Comparison of ENCODE assay signal across 16 cellular contexts in the genomic region with DNA sequence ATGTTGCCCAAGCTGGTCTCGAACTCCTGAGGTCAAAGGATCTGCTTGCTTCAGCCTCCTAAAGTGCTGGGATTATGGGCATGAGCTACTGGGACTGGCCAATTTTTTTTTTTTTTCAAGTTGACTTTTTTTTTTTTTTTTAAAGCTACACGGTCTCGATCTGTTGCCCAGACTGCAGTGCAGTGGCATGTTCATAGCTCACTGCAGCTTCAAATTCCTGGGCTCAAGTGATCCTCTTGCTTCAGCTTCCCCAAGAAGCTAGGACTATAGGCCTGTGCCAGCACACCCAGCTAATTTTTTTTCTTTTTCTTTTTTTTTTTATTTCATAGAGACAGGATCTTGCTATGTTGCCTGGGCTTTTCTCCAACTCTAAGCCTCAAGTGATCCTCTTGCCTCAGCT. TPM values are rescaled to one million over a fixed set of nuclear protein-coding genes. Genes with fewer than 3 reads are reported as not detected.
DNase-seq lines count a peak whose midpoint lies in the region; TF ChIP-seq lines count a peak whose summit lies in the region.
"Had no signal": no experiment of that assay in that cellular context is flagged by ENCODE, and none has a peak within 500 bp of the region (broad histone marks: within the 10 kb centered on the region; RNA-seq: fewer than 3 reads in every experiment).

No MANE protein-coding gene starts in this region.

- H3K27ac Mint-ChIP-seq in mesothelial cell of epicardium, result peak overlapping the region; percentile 35
- H3K27ac Mint-ChIP-seq: activated CD8-positive, alpha-beta T cell treated with anti-CD3 and anti-CD28 coated beads for 36 hours; activated naive CD4-positive, alpha-beta T cell treated with anti-CD3 and anti-CD28 coated beads, Interleukin-2, amount 10 ng/mL, durations not matched to agents 7 days and 5 days had no signal

- H3K4me1 ChIP-seq in Karpas-422 (ENCODE audit: low read length), result peaks cover 80% of the 10 kb centered on the region
- H3K4me1 ChIP-seq: colonic mucosa had no signal

- DNase-seq in Caki2 (ENCODE audit: low read depth) (peak; percentile 62), Karpas-422 (peak; percentile 56), fibroblast of gingiva (ENCODE audit: low read depth) (peak; percentile 90), mesothelial cell of epicardium (ENCODE audit: low spot score in 2 of 2, unreplicated experiment in 2 of 2) (no peak), lower leg skin (ENCODE audit: low spot score in 2 of 2) (no peak), islet precursor cell (no peak), SKM-1 (lab: John Stamatoyannopoulos, UW; ENCODE audit: unreplicated experiment) (no peak)
- no peak for DNase-seq in activated effector memory CD4-positive, alpha-beta T cell treated with Interleukin-2 at 50 U/mL for 16 hours
- DNase-seq: activated CD8-positive, alpha-beta T cell treated with anti-CD3 and anti-CD28 coated beads for 36 hours; activated naive CD4-positive, alpha-beta T cell treated with anti-CD3 and anti-CD28 coated beads, Interleukin-2, amount 10 ng/mL, durations not matched to agents 7 days and 5 days; colonic mucosa; foreskin fibroblast; GF-D8; NCI-H187 treated with DMSO at 0.1 percent for 48 hours; NCI-H526 treated with DMSO at 0.1 percent for 48 hours had no signal

- H3K4me2 ChIP-seq in Karpas-422 (ENCODE audit: low read depth, low read length, poor library complexity, severe bottlenecking), result peak overlapping the region; percentile 62

- H3K9ac ChIP-seq in Karpas-422 (ENCODE audit: low read length), result peak overlapping the region; percentile 37

- no peak overlapping the region for H2AFZ ChIP-seq in Karpas-422 (ENCODE audit: low read length)

- no peaks in the 10 kb centered on the region for H3K9me3 ChIP-seq in Karpas-422 (ENCODE audit: low read length)
- H3K9me3 ChIP-seq: colonic mucosa had no signal

- peak overlapping the region; percentile 34; the same call in 1 of the 2 replicates for H3K4me3 ChIP-seq in Karpas-422 (ENCODE audit: low read length)
- no peak overlapping the region for H3K4me3 ChIP-seq in lower leg skin (ENCODE audit: low read depth, poor library complexity, severe bottlenecking)
- H3K4me3 ChIP-seq: colonic mucosa had no signal

- TF ChIP-seq POLR2A in lower leg skin (IDR thresholded peaks at IDR 0.05), result no peak

- TF ChIP-seq CTCF in mesothelial cell of epicardium (IDR thresholded peaks at IDR 0.05; ENCODE audit: unreplicated experiment) (no peak), lower leg skin (IDR thresholded peaks at IDR 0.05) (no peak)

- H3K27ac ChIP-seq in Karpas-422 (ENCODE audit: low read length), result peak overlapping the region; percentile 72
- H3K27ac ChIP-seq: colonic mucosa, RWPE1 had no signal

- H3K4me3 Mint-ChIP-seq in mesothelial cell of epicardium, result no peak overlapping the region
- H3K4me3 Mint-ChIP-seq: activated CD8-positive, alpha-beta T cell treated with anti-CD3 and anti-CD28 coated beads for 36 hours; activated naive CD4-positive, alpha-beta T cell treated with anti-CD3 and anti-CD28 coated beads, Interleukin-2, amount 10 ng/mL, durations not matched to agents 7 days and 5 days had no signal

- in situ Hi-C loops in Caki2 (cut with HindIII; ENCODE audit: low pct_unique_long_range_greater_than_20kb, low sequenced_read_pairs), result no loop called here

- intact Hi-C loops in lower leg skin (cut with DNase I; ENCODE audit: low total_unique reads), result no loop called here

- peaks cover 99% of the 10 kb centered on the region for H3K79me2 ChIP-seq in Karpas-422 (ENCODE audit: low read length)

- H4K20me1 ChIP-seq in Karpas-422 (ENCODE audit: insufficient read depth, low read depth, low read length), result no peaks in the 10 kb centered on the region

- H3K36me3 ChIP-seq in Karpas-422 (ENCODE audit: insufficient read depth, low read length), result no peaks in the 10 kb centered on the region
- H3K36me3 ChIP-seq: colonic mucosa had no signal

- no peaks in the 10 kb centered on the region for H3K36me3 Mint-ChIP-seq in mesothelial cell of epicardium

- no peaks in the 10 kb centered on the region for H3K9me2 ChIP-seq in Karpas-422 (replicated peaks; ENCODE audit: insufficient read depth, low read length)

- no peaks in the 10 kb centered on the region for H3K27me3 ChIP-seq in Karpas-422 (ENCODE audit: low read length)
- H3K27me3 ChIP-seq: colonic mucosa had no signal

- 43 to 56% methylated on average over 3 of the region's 3 CpGs for WGBS in lower leg skin, 2 donors

- H3K9me3 Mint-ChIP-seq in mesothelial cell of epicardium, result no peaks in the 10 kb centered on the region
- H3K9me3 Mint-ChIP-seq: activated CD8-positive, alpha-beta T cell treated with anti-CD3 and anti-CD28 coated beads for 36 hours; activated naive CD4-positive, alpha-beta T cell treated with anti-CD3 and anti-CD28 coated beads, Interleukin-2, amount 10 ng/mL, durations not matched to agents 7 days and 5 days had no signal

- H3K4me1 Mint-ChIP-seq in mesothelial cell of epicardium, result peaks cover 53% of the 10 kb centered on the region

- H3K27me3 Mint-ChIP-seq in mesothelial cell of epicardium (ENCODE audit: low read depth), result no peaks in the 10 kb centered on the region
- H3K27me3 Mint-ChIP-seq: activated CD8-positive, alpha-beta T cell treated with anti-CD3 and anti-CD28 coated beads for 36 hours; activated naive CD4-positive, alpha-beta T cell treated with anti-CD3 and anti-CD28 coated beads, Interleukin-2, amount 10 ng/mL, durations not matched to agents 7 days and 5 days had no signal

RNA-seq across cellular contexts. Expression of gene NCOA3, which starts 59.5 kb away (rescaled TPM):
- 26.5 and 30.2 TPM in 2 replicates for total RNA-seq in Caki2 (2014; rRNA removed; shearing (Covaris generic); ENCODE audit: low replicate concordance)
- total RNA-seq in Karpas-422 (2014; rRNA removed; shearing (Covaris generic); ENCODE audit: low replicate concordance), result 67.2 and 90.0 TPM in 2 replicates
- total RNA-seq in mesothelial cell of epicardium (45.9 to 49.8 TPM (median 47.1 TPM) in 3 replicates), lower leg skin (10 to 100 TPM; 43.6 to 55.0 (median 49.5) TPM)

Comparison
In these comparisons a context has a peak if more than half of its experiments do, and no peak if none do; other contexts are left out.
1. DNase-seq: peak in Caki2 (single experiment), Karpas-422 (single experiment) and fibroblast of gingiva (single experiment); none in mesothelial cell of epicardium (0 of 2), activated effector memory CD4-positive, alpha-beta T cell treated with Interleukin-2 at 50 U/mL for 16 hours (single experiment), lower leg skin (0 of 2), islet precursor cell (single experiment) and SKM-1 (single experiment).